ENCODE assay signal across 10 cellular contexts in genomic region chr20:18679020-18679419, GRCh38.
DNase-seq lines count a peak whose midpoint lies in the region; ATAC-seq and TF ChIP-seq lines count a peak whose summit lies in the region.
"Had no signal": no experiment of that assay in that cellular context is flagged by ENCODE, and none has a peak within 500 bp of the region (broad histone marks: within the 10 kb centered on the region; RNA-seq: fewer than 3 reads in every experiment).

No MANE protein-coding gene starts in this region.

- in situ Hi-C loops in mammary epithelial cell (cut with MboI; ENCODE audit: low sequenced_read_pairs in 2 of 2) = no loop called here

- no peak overlapping the region for H3K27ac ChIP-seq in mammary epithelial cell (ENCODE audit: insufficient read depth, low read depth, low read length)

- H3K36me3 Mint-ChIP-seq in MCF 10A (ENCODE audit: insufficient read depth, unreplicated experiment) (peaks cover 5% of the 10 kb centered on the region), type B pancreatic cell (no peaks in the 10 kb centered on the region)

- no peak overlapping the region for H3K9ac ChIP-seq in mammary epithelial cell (ENCODE audit: insufficient read depth, low read length)

- no peaks in the 10 kb centered on the region for H3K4me1 ChIP-seq in mammary epithelial cell (ENCODE audit: insufficient read depth, low read length)

- no peaks in the 10 kb centered on the region for H3K36me3 ChIP-seq in mammary epithelial cell (ENCODE audit: insufficient read depth, low read length)

- 76% methylated on average over 5 of the region's 5 CpGs for WGBS in mammary epithelial cell (ENCODE audit: low coverage, missing lambda C conversion rate)

- intact Hi-C loops in mammary epithelial cell (cut with micrococcal nuclease) = no loop called here
- intact Hi-C loops in MCF 10A (cut with micrococcal nuclease) = no loop called here

- no peak overlapping the region for H3K4me3 ChIP-seq in mammary epithelial cell (replicated peaks in 1 of 3; ENCODE audit: insufficient read depth in 1 of 3, low read depth in 2 of 3, low read length in 3 of 3)

- H3K4me1 Mint-ChIP-seq in MCF 10A (ENCODE audit: insufficient read depth, unreplicated experiment) = no peaks in the 10 kb centered on the region
- peaks cover 33% of the 10 kb centered on the region for H3K4me1 Mint-ChIP-seq in type B pancreatic cell (ENCODE audit: unreplicated experiment)
- H3K4me1 Mint-ChIP-seq in stimulated activated naive CD8-positive, alpha-beta T cell treated with anti-CD3 and anti-CD28 coated beads, Interleukin-15, amount 100 ng/mL, for 72 hours = peaks cover 5% of the 10 kb centered on the region

- no peak overlapping the region for H3K4me2 ChIP-seq in mammary epithelial cell (ENCODE audit: insufficient read depth, low read depth, low read length)

- H3K9me3 Mint-ChIP-seq in MCF 10A (ENCODE audit: unreplicated experiment) = no peaks in the 10 kb centered on the region
- no peaks in the 10 kb centered on the region for H3K9me3 Mint-ChIP-seq in type B pancreatic cell
- no peaks in the 10 kb centered on the region for H3K9me3 Mint-ChIP-seq in stimulated activated naive CD8-positive, alpha-beta T cell treated with anti-CD3 and anti-CD28 coated beads, Interleukin-15, amount 100 ng/mL, for 72 hours

- peak; percentile 18 for DNase-seq in mammary epithelial cell
- DNase-seq in MCF 10A (ENCODE audit: unreplicated experiment) = no peak
- peak; percentile 77 for DNase-seq in NCI-H2196 treated with DMSO at 0.1 percent for 48 hours (lab: John Stamatoyannopoulos, UW; ENCODE audit: unreplicated experiment)
- DNase-seq in fibroblast of peridontal ligament (ENCODE audit: extremely low read depth) = peak; percentile 16
- DNase-seq in type B pancreatic cell (ENCODE audit: extremely low spot score, unreplicated experiment) = no peak
- no peak for DNase-seq in stimulated activated naive CD8-positive, alpha-beta T cell treated with anti-CD3 and anti-CD28 coated beads, Interleukin-15, amount 100 ng/mL, for 72 hours
- DNase-seq: NCI-H446 treated with DMSO at 0.1 percent for 48 hours had no signal

- CTCF ChIA-PET in mammary epithelial cell (lab: Charles Lee; ENCODE audit: low non-redundant PET) (no interaction called here), MCF 10A (lab: Yijun Ruan, JAX) (no interaction called here)

- peaks cover 2% of the 10 kb centered on the region for H3K79me2 ChIP-seq in mammary epithelial cell (ENCODE audit: insufficient read depth, low read length)

- H2AFZ ChIP-seq in mammary epithelial cell (ENCODE audit: low read depth, low read length) = no peak overlapping the region

- no peaks in the 10 kb centered on the region for H4K20me1 ChIP-seq in mammary epithelial cell (ENCODE audit: insufficient read depth, low read length)

- no peaks in the 10 kb centered on the region for H3K27me3 Mint-ChIP-seq in MCF 10A (ENCODE audit: insufficient read depth, unreplicated experiment)
- H3K27me3 Mint-ChIP-seq in type B pancreatic cell = no peaks in the 10 kb centered on the region
- no peaks in the 10 kb centered on the region for H3K27me3 Mint-ChIP-seq in stimulated activated naive CD8-positive, alpha-beta T cell treated with anti-CD3 and anti-CD28 coated beads, Interleukin-15, amount 100 ng/mL, for 72 hours

- H3K9me3 ChIP-seq in mammary epithelial cell (replicated peaks; ENCODE audit: insufficient read depth, low read length) = no peaks in the 10 kb centered on the region

- ATAC-seq in HG03095 (IDR thresholded peaks at IDR 0.05; ENCODE audit: unreplicated experiment) = no peak
- no peak for ATAC-seq in stimulated activated naive CD8-positive, alpha-beta T cell treated with anti-CD3 and anti-CD28 coated beads, Interleukin-15, amount 100 ng/mL, for 72 hours
- ATAC-seq in HG02840 (IDR thresholded peaks at IDR 0.05; ENCODE audit: low FRiP score, unreplicated experiment) = no peak
- ATAC-seq: sciatic nerve had no signal

- BruUV-seq in mammary epithelial cell (replicated peaks; lab: Mats Ljungman, UMichigan) (no TSS peak), MCF 10A (replicated peaks; lab: Mats Ljungman, UMichigan) (no TSS peak)

- POLR2A ChIA-PET in MCF 10A (lab: Yijun Ruan, JAX) = interaction anchor here (2.6 kb wide), 1 partner anchor 12 kb away, joined by 9 read pairs; no protein-coding TSS in a partner anchor

- H3K4me3 Mint-ChIP-seq in MCF 10A (ENCODE audit: unreplicated experiment) = no peak overlapping the region
- H3K4me3 Mint-ChIP-seq in type B pancreatic cell = no peak overlapping the region
- H3K4me3 Mint-ChIP-seq in stimulated activated naive CD8-positive, alpha-beta T cell treated with anti-CD3 and anti-CD28 coated beads, Interleukin-15, amount 100 ng/mL, for 72 hours = no peak overlapping the region

- dilution Hi-C loops in mammary epithelial cell (cut with HindIII; ENCODE audit: low sequenced_read_pairs) = no loop called here

- no peak overlapping the region for H3K27ac Mint-ChIP-seq in MCF 10A (ENCODE audit: low read depth, unreplicated experiment)
- H3K27ac Mint-ChIP-seq in type B pancreatic cell = peak overlapping the region; percentile 87
- H3K27ac Mint-ChIP-seq in stimulated activated naive CD8-positive, alpha-beta T cell treated with anti-CD3 and anti-CD28 coated beads, Interleukin-15, amount 100 ng/mL, for 72 hours = no peak overlapping the region

- no peaks in the 10 kb centered on the region for H3K27me3 ChIP-seq in mammary epithelial cell (ENCODE audit: insufficient read depth, low read length)

- no peak for TF ChIP-seq CTCF in mammary epithelial cell (conservative IDR thresholded peaks at IDR 0.05 in 1 of 2, IDR thresholded peaks at IDR 0.05 in 1 of 2; ENCODE audit: extremely low read depth in 1 of 2, insufficient read depth in 1 of 2, low read depth in 1 of 2, low read length in 2 of 2)
- TF ChIP-seq CTCF in MCF 10A (IDR thresholded peaks at IDR 0.05; ENCODE audit: unreplicated experiment) = no peak
- no peak for TF ChIP-seq CTCF in type B pancreatic cell (conservative IDR thresholded peaks at IDR 0.05)

Comparison
In these comparisons a context has a peak if more than half of its experiments do, and no peak if none do; other contexts are left out.
1. DNase-seq: peak in mammary epithelial cell (single experiment), NCI-H2196 treated with DMSO at 0.1 percent for 48 hours (single experiment) and fibroblast of peridontal ligament (single experiment); none in MCF 10A (single experiment), type B pancreatic cell (single experiment) and stimulated activated naive CD8-positive, alpha-beta T cell treated with anti-CD3 and anti-CD28 coated beads, Interleukin-15, amount 100 ng/mL, for 72 hours (0 of 2).